ENCODE assay signal across 1 cellular context in the genomic region with DNA sequence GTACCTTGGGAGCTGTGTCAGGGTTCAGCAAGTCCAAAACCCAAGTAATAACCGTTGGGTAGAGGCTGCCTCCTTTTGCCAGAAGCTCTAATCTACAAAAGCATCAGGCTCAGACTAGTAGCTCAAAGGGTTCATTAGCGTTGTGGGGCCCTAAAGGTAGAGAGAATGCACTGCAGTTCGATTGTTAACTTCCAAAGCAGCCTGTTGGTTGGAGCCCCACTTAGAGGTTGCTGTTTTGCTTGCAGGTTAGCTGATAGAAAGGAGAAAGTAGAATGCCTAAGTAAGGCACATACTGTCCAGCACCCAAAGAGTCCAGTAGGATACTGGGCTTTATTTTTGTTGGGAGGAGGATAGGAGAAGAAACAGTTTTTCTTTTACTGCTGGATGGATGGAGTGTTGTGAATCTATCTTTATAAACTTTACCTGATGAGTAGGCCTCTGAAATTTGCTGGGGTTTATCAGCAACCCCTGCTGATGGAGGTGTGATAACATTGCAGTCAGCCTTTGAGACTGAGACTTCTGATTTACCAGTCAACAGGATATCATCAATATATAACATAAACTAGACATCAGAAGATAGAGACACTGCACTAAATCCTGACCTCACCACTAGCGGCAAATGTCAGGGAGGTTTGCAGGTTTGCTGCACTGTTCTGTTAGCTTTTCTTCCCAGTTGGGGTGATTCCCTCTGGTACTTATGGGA.
TF ChIP-seq lines count a peak whose summit lies in the region.

No MANE protein-coding gene starts in this region.

TF ChIP-seq in GM12878, 131 proteins besides CTCF, POLR2A, EP300 and RAD21:
- TF ChIP-seq, protein P1, sequence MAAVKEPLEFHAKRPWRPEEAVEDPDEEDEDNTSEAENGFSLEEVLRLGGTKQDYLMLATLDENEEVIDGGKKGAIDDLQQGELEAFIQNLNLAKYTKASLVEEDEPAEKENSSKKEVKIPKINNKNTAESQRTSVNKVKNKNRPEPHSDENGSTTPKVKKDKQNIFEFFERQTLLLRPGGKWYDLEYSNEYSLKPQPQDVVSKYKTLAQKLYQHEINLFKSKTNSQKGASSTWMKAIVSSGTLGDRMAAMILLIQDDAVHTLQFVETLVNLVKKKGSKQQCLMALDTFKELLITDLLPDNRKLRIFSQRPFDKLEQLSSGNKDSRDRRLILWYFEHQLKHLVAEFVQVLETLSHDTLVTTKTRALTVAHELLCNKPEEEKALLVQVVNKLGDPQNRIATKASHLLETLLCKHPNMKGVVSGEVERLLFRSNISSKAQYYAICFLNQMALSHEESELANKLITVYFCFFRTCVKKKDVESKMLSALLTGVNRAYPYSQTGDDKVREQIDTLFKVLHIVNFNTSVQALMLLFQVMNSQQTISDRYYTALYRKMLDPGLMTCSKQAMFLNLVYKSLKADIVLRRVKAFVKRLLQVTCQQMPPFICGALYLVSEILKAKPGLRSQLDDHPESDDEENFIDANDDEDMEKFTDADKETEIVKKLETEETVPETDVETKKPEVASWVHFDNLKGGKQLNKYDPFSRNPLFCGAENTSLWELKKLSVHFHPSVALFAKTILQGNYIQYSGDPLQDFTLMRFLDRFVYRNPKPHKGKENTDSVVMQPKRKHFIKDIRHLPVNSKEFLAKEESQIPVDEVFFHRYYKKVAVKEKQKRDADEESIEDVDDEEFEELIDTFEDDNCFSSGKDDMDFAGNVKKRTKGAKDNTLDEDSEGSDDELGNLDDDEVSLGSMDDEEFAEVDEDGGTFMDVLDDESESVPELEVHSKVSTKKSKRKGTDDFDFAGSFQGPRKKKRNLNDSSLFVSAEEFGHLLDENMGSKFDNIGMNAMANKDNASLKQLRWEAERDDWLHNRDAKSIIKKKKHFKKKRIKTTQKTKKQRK (IDR thresholded peaks at IDR 0.05; ENCODE audit: low read depth, low read length): no peak
- no peak for TF ChIP-seq RELA (IDR thresholded peaks at IDR 0.05; ENCODE audit: borderline replicate concordance, partially characterized antibody)
- no peak for TF ChIP-seq TBL1XR1 (IDR thresholded peaks at IDR 0.05; ENCODE audit: low read depth, low read length)
- no peak for TF ChIP-seq RAD51 (IDR thresholded peaks at IDR 0.05)
- no peak for TF ChIP-seq POLR2AphosphoS5 (IDR thresholded peaks at IDR 0.05; ENCODE audit: low read length)
- TF ChIP-seq TCF7 (IDR thresholded peaks at IDR 0.05; ENCODE audit: borderline replicate concordance): no peak
- TF ChIP-seq LARP7 (IDR thresholded peaks at IDR 0.05): no peak
- no peak for TF ChIP-seq IKZF1 (conservative IDR thresholded peaks at IDR 0.05)
- TF ChIP-seq ZNF384 (IDR thresholded peaks at IDR 0.05; ENCODE audit: borderline replicate concordance, low read depth, low read length): no peak
- TF ChIP-seq, protein P2, sequence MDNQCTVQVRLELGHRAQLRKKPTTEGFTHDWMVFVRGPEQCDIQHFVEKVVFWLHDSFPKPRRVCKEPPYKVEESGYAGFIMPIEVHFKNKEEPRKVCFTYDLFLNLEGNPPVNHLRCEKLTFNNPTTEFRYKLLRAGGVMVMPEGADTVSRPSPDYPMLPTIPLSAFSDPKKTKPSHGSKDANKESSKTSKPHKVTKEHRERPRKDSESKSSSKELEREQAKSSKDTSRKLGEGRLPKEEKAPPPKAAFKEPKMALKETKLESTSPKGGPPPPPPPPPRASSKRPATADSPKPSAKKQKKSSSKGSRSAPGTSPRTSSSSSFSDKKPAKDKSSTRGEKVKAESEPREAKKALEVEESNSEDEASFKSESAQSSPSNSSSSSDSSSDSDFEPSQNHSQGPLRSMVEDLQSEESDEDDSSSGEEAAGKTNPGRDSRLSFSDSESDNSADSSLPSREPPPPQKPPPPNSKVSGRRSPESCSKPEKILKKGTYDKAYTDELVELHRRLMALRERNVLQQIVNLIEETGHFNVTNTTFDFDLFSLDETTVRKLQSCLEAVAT (IDR thresholded peaks at IDR 0.05): no peak
- TF ChIP-seq, protein P3, sequence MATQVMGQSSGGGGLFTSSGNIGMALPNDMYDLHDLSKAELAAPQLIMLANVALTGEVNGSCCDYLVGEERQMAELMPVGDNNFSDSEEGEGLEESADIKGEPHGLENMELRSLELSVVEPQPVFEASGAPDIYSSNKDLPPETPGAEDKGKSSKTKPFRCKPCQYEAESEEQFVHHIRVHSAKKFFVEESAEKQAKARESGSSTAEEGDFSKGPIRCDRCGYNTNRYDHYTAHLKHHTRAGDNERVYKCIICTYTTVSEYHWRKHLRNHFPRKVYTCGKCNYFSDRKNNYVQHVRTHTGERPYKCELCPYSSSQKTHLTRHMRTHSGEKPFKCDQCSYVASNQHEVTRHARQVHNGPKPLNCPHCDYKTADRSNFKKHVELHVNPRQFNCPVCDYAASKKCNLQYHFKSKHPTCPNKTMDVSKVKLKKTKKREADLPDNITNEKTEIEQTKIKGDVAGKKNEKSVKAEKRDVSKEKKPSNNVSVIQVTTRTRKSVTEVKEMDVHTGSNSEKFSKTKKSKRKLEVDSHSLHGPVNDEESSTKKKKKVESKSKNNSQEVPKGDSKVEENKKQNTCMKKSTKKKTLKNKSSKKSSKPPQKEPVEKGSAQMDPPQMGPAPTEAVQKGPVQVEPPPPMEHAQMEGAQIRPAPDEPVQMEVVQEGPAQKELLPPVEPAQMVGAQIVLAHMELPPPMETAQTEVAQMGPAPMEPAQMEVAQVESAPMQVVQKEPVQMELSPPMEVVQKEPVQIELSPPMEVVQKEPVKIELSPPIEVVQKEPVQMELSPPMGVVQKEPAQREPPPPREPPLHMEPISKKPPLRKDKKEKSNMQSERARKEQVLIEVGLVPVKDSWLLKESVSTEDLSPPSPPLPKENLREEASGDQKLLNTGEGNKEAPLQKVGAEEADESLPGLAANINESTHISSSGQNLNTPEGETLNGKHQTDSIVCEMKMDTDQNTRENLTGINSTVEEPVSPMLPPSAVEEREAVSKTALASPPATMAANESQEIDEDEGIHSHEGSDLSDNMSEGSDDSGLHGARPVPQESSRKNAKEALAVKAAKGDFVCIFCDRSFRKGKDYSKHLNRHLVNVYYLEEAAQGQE (IDR thresholded peaks at IDR 0.05; ENCODE audit: low read depth, low read length): no peak
